ENCODE assay signal across 8 cellular contexts in genomic region chr15:66700802-66701421, GRCh38. TPM values are rescaled to one million over a fixed set of nuclear protein-coding genes. Genes with fewer than 3 reads are reported as not detected.
A peak's percentile ranks its signal among the peaks of the same experiment; 100 is the strongest.
DNase-seq lines count a peak whose midpoint lies in the region; ATAC-seq and TF ChIP-seq lines count a peak whose summit lies in the region.

No MANE protein-coding gene starts in this region.

- peak overlapping the region; percentile 78 for H3K4me3 ChIP-seq in CD4-positive, CD25-positive, alpha-beta regulatory T cell (ENCODE audit: low read depth, low read length)
- peak overlapping the region; percentile 89 for H3K4me3 ChIP-seq in HUES6 (ENCODE audit: low read depth, low read length)
- peak overlapping the region; percentile 77 for H3K4me3 ChIP-seq in OCI-LY7 (ENCODE audit: low read depth, low read length, poor library complexity, severe bottlenecking)
- peak overlapping the region; percentile 57 for H3K4me3 ChIP-seq in epithelial cell of proximal tubule (ENCODE audit: low read depth, low read length)
- H3K4me3 ChIP-seq in mucosa of rectum (ENCODE audit: low read length in 2 of 2), result peak overlapping the region; percentile 75 to 87

- intact Hi-C loops in OCI-LY7 (cut with micrococcal nuclease; ENCODE audit: unreplicated experiment), result loop anchor here (5.0 to 10.0 kb wide), 5 partner anchors 136 to 409 kb away; partner anchors contain the start of genes DIS3L, RPL4 and ZWILCH

- H3K4me3 Mint-ChIP-seq in CD4-positive, CD25-positive, alpha-beta regulatory T cell, result peak overlapping the region; percentile 91 to 94 (median 92)

- H3K9ac ChIP-seq in HUES6 (ENCODE audit: low read length), result peak overlapping the region; percentile 90
- peak overlapping the region; percentile 38 to 66 for H3K9ac ChIP-seq in mucosa of rectum (ENCODE audit: low read depth in 1 of 2, low read length in 2 of 2)

- peaks cover 8% of the 10 kb centered on the region for H3K27me3 ChIP-seq in CD4-positive, CD25-positive, alpha-beta regulatory T cell (ENCODE audit: control insufficient read depth, insufficient read depth, low read length)
- H3K27me3 ChIP-seq in HUES6 (ENCODE audit: control insufficient read depth, insufficient read depth, low read length), result peaks cover 30% of the 10 kb centered on the region
- no peaks in the 10 kb centered on the region for H3K27me3 ChIP-seq in mucosa of rectum (ENCODE audit: control insufficient read depth in 2 of 2, insufficient read depth in 2 of 2, low read length in 2 of 2)

- no peak overlapping the region for H3K27ac ChIP-seq in CD4-positive, CD25-positive, alpha-beta regulatory T cell (ENCODE audit: insufficient read depth, low read length, poor library complexity, severe bottlenecking)
- peak overlapping the region; percentile 73; the same call in 1 of the 2 replicates for H3K27ac ChIP-seq in HUES6 (ENCODE audit: low read depth, low read length)
- H3K27ac ChIP-seq in OCI-LY7 (ENCODE audit: low read depth, low read length, poor library complexity, severe bottlenecking), result peak overlapping the region; percentile 84
- peak overlapping the region; percentile 75 to 88 for H3K27ac ChIP-seq in mucosa of rectum (ENCODE audit: low read depth in 2 of 2, low read length in 2 of 2)

- peaks cover 35% of the 10 kb centered on the region for H3K4me1 ChIP-seq in CD4-positive, CD25-positive, alpha-beta regulatory T cell (ENCODE audit: control insufficient read depth, insufficient read depth, low read length, poor library complexity, severe bottlenecking)
- H3K4me1 ChIP-seq in HUES6 (ENCODE audit: control insufficient read depth, insufficient read depth, low read length) (peaks cover 28% of the 10 kb centered on the region), OCI-LY7 (ENCODE audit: insufficient read depth, low read length, poor library complexity, severe bottlenecking) (peaks cover 38% of the 10 kb centered on the region), mucosa of rectum (ENCODE audit: control insufficient read depth in 2 of 2, insufficient read depth in 2 of 2, low read length in 2 of 2) (peaks cover 17 to 30% of the 10 kb centered on the region in 2 donors)

- H3K4me2 ChIP-seq in OCI-LY7 (ENCODE audit: low read length), result peak overlapping the region; percentile 96

- peaks cover 0 to 2% (median 0%) of the 10 kb centered on the region in 7 donors for H3K9me3 Mint-ChIP-seq in CD4-positive, CD25-positive, alpha-beta regulatory T cell

- TF ChIP-seq CTCF in OCI-LY7 (conservative IDR thresholded peaks at IDR 0.05; ENCODE audit: low read length) (no peak), epithelial cell of proximal tubule (conservative IDR thresholded peaks at IDR 0.05; ENCODE audit: low read depth, low read length) (no peak)

- peak overlapping the region; percentile 77 for H2AFZ ChIP-seq in OCI-LY7 (ENCODE audit: low read length)

- ATAC-seq in CD4-positive, CD25-positive, alpha-beta regulatory T cell (ENCODE audit: low read depth in 2 of 2), result peak; percentile 79 to 81
- peak; percentile 53 for ATAC-seq in GM19455 (IDR thresholded peaks at IDR 0.05; ENCODE audit: unreplicated experiment)

- H3K9me3 ChIP-seq in CD4-positive, CD25-positive, alpha-beta regulatory T cell (ENCODE audit: control insufficient read depth in 2 of 2, low read length in 2 of 2), result no peaks in the 10 kb centered on the region
- H3K9me3 ChIP-seq in HUES6 (ENCODE audit: control insufficient read depth, insufficient read depth, low read depth, low read length) (no peaks in the 10 kb centered on the region), OCI-LY7 (ENCODE audit: low read length) (no peaks in the 10 kb centered on the region), mucosa of rectum (ENCODE audit: control insufficient read depth in 2 of 2, low read length in 2 of 2) (no peaks in the 10 kb centered on the region)

- peaks cover 35% of the 10 kb centered on the region for H3K27me3 Mint-ChIP-seq in CD4-positive, CD25-positive, alpha-beta regulatory T cell

- no peaks in the 10 kb centered on the region for H3K9me2 ChIP-seq in OCI-LY7 (ENCODE audit: insufficient read depth, low read length)

- no peaks in the 10 kb centered on the region for H3K36me3 Mint-ChIP-seq in CD4-positive, CD25-positive, alpha-beta regulatory T cell

- CTCF ChIA-PET in OCI-LY7 (lab: Charles Lee; ENCODE audit: unreplicated experiment), result no interaction called here

- no peaks in the 10 kb centered on the region for H3K36me3 ChIP-seq in CD4-positive, CD25-positive, alpha-beta regulatory T cell (ENCODE audit: control insufficient read depth, insufficient read depth, low read length)
- H3K36me3 ChIP-seq in HUES6 (ENCODE audit: control insufficient read depth, insufficient read depth, low read length), result no peaks in the 10 kb centered on the region; the same call in 1 of the 2 replicates
- H3K36me3 ChIP-seq in OCI-LY7 (ENCODE audit: insufficient read depth, low read length), result no peaks in the 10 kb centered on the region
- no peaks in the 10 kb centered on the region for H3K36me3 ChIP-seq in mucosa of rectum (ENCODE audit: control insufficient read depth in 2 of 2, insufficient read depth in 2 of 2, low read length in 2 of 2)

- POLR2A ChIA-PET in OCI-LY7 (lab: Charles Lee), result interaction anchor here (1.0 to 2.0 kb wide), 3 partner anchors 9 to 14 kb away, joined by 5 to 14 read pairs (median 10); no protein-coding TSS in a partner anchor

- H3K79me2 ChIP-seq in OCI-LY7 (ENCODE audit: insufficient read depth, low read depth, low read length), result no peaks in the 10 kb centered on the region

- H4K20me1 ChIP-seq in OCI-LY7 (ENCODE audit: insufficient read depth, low read length), result no peaks in the 10 kb centered on the region

- H3K4me1 Mint-ChIP-seq in CD4-positive, CD25-positive, alpha-beta regulatory T cell, result peaks cover 0 to 25% (median 7%) of the 10 kb centered on the region in 4 donors

- peak; percentile 73 to 84 (median 79) for DNase-seq in CD4-positive, CD25-positive, alpha-beta regulatory T cell
- peak; percentile 96 for DNase-seq in OCI-LY7 (ENCODE audit: low spot score)
- DNase-seq in activated T-cell treated with anti-CD3 and anti-CD28 coated beads for 24 hours (ENCODE audit: low read depth), result peak; percentile 84
- no peak for DNase-seq in epithelial cell of proximal tubule (ENCODE audit: low read depth)
- peak; percentile 77 for DNase-seq in stimulated activated CD8-positive, alpha-beta memory T cell treated with anti-CD3 and anti-CD28 coated beads, Interleukin-4, amount 100 ng/mL, for 24 hours (ENCODE audit: low read depth)

- no TSS peak for BruUV-seq in OCI-LY7 (replicated peaks; lab: Mats Ljungman, UMichigan)

- H3K27ac Mint-ChIP-seq in CD4-positive, CD25-positive, alpha-beta regulatory T cell, result peak overlapping the region in 2 of 3 donors; percentile 74 to 80

RNA-seq across cellular contexts. Expression of gene SMAD6, which starts 1.1 kb away (rescaled TPM):
- total RNA-seq in CD4-positive, CD25-positive, alpha-beta regulatory T cell, result 0.27 TPM
- polyA plus RNA-seq in CD4-positive, CD25-positive, alpha-beta regulatory T cell, result not detected
- 15.3 and 16.1 TPM in 2 replicates for total RNA-seq in OCI-LY7 (2014; rRNA removed; shearing (Covaris generic))
- 11.8 and 14.6 TPM in 2 replicates for total RNA-seq in OCI-LY7 (2022)
- 10.8 and 22.1 TPM in 2 replicates for total RNA-seq in epithelial cell of proximal tubule
